Comparison of ENCODE assay signal across 2 cellular contexts in the genomic region with DNA sequence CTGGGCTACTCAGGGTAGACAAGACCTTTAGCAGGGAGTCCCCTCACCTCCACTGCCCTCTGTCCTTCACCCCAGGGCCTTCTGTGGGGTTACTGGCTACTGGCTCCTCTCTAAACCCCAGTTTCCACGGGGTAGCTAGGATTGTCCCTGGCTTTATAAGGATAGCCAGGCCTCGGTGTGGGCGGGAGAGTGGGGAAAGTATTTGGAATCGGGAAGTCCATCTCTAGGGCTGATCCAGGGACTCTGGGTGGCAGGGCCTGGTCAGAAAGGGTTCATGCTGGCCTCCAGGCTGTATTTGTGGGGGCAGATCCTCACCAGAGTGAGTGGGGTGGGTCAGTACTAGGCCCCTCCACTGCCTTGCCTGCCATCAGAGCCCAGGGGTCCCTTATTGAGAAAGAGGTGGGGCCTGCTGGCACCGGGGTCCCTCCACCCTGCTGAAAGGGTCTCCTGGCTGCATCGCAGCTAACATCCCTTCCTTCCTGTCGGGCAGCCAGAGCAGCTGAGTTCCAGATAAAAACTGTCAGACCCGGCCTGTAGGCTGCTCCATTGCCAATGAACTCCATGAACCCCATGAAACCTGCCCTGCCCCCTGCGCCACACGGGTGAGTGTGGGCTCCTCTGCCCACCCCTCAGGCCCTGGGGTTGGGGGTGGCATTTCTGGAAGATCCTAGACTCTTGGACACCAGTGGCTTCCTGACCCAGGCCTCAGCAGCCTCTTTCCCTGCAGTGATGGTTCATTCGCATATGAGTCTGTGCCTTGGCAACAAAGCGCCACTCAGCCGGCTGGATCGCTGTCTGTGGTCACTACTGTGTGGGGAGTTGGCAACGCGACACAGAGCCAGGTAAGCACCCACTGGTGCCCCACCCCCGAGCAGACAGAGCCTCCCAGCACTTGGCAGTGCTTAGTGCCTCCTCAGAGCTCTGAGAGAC.
TF ChIP-seq lines count a peak whose summit lies in the region.

No MANE protein-coding gene starts in this region.

TF ChIP-seq in HepG2, 621 proteins besides CTCF, POLR2A, EP300 and RAD21:
- TF ChIP-seq GTF3A (CRISPR knock-in tag; conservative IDR thresholded peaks at IDR 0.05) (no peak), ZNF790 (CRISPR knock-in tag; IDR thresholded peaks at IDR 0.05; ENCODE audit: borderline replicate concordance) (no peak), TBX2 (CRISPR knock-in tag; IDR thresholded peaks at IDR 0.05; ENCODE audit: borderline replicate concordance) (no peak), ZNF33B (CRISPR knock-in tag; IDR thresholded peaks at IDR 0.05) (no peak), NFE2L2 (IDR thresholded peaks at IDR 0.05; ENCODE audit: low read length) (no peak), AGO2 (optimal IDR thresholded peaks at IDR 0.05; ENCODE audit: low read depth, low read length) (peak; percentile 18)
- TF ChIP-seq, protein P1, sequence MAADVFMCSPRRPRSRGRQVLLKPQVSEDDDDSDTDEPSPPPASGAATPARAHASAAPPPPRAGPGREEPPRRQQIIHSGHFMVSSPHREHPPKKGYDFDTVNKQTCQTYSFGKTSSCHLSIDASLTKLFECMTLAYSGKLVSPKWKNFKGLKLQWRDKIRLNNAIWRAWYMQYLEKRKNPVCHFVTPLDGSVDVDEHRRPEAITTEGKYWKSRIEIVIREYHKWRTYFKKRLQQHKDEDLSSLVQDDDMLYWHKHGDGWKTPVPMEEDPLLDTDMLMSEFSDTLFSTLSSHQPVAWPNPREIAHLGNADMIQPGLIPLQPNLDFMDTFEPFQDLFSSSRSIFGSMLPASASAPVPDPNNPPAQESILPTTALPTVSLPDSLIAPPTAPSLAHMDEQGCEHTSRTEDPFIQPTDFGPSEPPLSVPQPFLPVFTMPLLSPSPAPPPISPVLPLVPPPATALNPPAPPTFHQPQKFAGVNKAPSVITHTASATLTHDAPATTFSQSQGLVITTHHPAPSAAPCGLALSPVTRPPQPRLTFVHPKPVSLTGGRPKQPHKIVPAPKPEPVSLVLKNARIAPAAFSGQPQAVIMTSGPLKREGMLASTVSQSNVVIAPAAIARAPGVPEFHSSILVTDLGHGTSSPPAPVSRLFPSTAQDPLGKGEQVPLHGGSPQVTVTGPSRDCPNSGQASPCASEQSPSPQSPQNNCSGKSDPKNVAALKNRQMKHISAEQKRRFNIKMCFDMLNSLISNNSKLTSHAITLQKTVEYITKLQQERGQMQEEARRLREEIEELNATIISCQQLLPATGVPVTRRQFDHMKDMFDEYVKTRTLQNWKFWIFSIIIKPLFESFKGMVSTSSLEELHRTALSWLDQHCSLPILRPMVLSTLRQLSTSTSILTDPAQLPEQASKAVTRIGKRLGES (CRISPR knock-in tag; IDR thresholded peaks at IDR 0.05; ENCODE audit: borderline replicate concordance), result no peak
- TF ChIP-seq, protein P2, sequence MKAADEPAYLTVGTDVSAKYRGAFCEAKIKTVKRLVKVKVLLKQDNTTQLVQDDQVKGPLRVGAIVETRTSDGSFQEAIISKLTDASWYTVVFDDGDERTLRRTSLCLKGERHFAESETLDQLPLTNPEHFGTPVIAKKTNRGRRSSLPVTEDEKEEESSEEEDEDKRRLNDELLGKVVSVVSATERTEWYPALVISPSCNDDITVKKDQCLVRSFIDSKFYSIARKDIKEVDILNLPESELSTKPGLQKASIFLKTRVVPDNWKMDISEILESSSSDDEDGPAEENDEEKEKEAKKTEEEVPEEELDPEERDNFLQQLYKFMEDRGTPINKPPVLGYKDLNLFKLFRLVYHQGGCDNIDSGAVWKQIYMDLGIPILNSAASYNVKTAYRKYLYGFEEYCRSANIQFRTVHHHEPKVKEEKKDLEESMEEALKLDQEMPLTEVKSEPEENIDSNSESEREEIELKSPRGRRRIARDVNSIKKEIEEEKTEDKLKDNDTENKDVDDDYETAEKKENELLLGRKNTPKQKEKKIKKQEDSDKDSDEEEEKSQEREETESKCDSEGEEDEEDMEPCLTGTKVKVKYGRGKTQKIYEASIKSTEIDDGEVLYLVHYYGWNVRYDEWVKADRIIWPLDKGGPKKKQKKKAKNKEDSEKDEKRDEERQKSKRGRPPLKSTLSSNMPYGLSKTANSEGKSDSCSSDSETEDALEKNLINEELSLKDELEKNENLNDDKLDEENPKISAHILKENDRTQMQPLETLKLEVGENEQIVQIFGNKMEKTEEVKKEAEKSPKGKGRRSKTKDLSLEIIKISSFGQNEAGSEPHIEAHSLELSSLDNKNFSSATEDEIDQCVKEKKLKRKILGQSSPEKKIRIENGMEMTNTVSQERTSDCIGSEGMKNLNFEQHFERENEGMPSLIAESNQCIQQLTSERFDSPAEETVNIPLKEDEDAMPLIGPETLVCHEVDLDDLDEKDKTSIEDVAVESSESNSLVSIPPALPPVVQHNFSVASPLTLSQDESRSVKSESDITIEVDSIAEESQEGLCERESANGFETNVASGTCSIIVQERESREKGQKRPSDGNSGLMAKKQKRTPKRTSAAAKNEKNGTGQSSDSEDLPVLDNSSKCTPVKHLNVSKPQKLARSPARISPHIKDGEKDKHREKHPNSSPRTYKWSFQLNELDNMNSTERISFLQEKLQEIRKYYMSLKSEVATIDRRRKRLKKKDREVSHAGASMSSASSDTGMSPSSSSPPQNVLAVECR (CRISPR knock-in tag; IDR thresholded peaks at IDR 0.05; ENCODE audit: borderline replicate concordance), result no peak

TF ChIP-seq in H1, 55 proteins besides CTCF, POLR2A, EP300 and RAD21:
- TF ChIP-seq NRF1 (IDR thresholded peaks at IDR 0.05; ENCODE audit: low read depth, low read length) (no peak), JUN (IDR thresholded peaks at IDR 0.05; ENCODE audit: low read depth, low read length) (no peak), MAFK (IDR thresholded peaks at IDR 0.05; ENCODE audit: low read depth, low read length) (no peak), TBP (IDR thresholded peaks at IDR 0.05; ENCODE audit: low read depth, low read length) (no peak)
- TF ChIP-seq, protein P3, sequence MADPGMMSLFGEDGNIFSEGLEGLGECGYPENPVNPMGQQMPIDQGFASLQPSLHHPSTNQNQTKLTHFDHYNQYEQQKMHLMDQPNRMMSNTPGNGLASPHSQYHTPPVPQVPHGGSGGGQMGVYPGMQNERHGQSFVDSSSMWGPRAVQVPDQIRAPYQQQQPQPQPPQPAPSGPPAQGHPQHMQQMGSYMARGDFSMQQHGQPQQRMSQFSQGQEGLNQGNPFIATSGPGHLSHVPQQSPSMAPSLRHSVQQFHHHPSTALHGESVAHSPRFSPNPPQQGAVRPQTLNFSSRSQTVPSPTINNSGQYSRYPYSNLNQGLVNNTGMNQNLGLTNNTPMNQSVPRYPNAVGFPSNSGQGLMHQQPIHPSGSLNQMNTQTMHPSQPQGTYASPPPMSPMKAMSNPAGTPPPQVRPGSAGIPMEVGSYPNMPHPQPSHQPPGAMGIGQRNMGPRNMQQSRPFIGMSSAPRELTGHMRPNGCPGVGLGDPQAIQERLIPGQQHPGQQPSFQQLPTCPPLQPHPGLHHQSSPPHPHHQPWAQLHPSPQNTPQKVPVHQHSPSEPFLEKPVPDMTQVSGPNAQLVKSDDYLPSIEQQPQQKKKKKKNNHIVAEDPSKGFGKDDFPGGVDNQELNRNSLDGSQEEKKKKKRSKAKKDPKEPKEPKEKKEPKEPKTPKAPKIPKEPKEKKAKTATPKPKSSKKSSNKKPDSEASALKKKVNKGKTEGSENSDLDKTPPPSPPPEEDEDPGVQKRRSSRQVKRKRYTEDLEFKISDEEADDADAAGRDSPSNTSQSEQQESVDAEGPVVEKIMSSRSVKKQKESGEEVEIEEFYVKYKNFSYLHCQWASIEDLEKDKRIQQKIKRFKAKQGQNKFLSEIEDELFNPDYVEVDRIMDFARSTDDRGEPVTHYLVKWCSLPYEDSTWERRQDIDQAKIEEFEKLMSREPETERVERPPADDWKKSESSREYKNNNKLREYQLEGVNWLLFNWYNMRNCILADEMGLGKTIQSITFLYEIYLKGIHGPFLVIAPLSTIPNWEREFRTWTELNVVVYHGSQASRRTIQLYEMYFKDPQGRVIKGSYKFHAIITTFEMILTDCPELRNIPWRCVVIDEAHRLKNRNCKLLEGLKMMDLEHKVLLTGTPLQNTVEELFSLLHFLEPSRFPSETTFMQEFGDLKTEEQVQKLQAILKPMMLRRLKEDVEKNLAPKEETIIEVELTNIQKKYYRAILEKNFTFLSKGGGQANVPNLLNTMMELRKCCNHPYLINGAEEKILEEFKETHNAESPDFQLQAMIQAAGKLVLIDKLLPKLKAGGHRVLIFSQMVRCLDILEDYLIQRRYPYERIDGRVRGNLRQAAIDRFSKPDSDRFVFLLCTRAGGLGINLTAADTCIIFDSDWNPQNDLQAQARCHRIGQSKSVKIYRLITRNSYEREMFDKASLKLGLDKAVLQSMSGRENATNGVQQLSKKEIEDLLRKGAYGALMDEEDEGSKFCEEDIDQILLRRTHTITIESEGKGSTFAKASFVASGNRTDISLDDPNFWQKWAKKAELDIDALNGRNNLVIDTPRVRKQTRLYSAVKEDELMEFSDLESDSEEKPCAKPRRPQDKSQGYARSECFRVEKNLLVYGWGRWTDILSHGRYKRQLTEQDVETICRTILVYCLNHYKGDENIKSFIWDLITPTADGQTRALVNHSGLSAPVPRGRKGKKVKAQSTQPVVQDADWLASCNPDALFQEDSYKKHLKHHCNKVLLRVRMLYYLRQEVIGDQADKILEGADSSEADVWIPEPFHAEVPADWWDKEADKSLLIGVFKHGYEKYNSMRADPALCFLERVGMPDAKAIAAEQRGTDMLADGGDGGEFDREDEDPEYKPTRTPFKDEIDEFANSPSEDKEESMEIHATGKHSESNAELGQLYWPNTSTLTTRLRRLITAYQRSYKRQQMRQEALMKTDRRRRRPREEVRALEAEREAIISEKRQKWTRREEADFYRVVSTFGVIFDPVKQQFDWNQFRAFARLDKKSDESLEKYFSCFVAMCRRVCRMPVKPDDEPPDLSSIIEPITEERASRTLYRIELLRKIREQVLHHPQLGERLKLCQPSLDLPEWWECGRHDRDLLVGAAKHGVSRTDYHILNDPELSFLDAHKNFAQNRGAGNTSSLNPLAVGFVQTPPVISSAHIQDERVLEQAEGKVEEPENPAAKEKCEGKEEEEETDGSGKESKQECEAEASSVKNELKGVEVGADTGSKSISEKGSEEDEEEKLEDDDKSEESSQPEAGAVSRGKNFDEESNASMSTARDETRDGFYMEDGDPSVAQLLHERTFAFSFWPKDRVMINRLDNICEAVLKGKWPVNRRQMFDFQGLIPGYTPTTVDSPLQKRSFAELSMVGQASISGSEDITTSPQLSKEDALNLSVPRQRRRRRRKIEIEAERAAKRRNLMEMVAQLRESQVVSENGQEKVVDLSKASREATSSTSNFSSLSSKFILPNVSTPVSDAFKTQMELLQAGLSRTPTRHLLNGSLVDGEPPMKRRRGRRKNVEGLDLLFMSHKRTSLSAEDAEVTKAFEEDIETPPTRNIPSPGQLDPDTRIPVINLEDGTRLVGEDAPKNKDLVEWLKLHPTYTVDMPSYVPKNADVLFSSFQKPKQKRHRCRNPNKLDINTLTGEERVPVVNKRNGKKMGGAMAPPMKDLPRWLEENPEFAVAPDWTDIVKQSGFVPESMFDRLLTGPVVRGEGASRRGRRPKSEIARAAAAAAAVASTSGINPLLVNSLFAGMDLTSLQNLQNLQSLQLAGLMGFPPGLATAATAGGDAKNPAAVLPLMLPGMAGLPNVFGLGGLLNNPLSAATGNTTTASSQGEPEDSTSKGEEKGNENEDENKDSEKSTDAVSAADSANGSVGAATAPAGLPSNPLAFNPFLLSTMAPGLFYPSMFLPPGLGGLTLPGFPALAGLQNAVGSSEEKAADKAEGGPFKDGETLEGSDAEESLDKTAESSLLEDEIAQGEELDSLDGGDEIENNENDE (IDR thresholded peaks at IDR 0.05; ENCODE audit: insufficient replicate concordance, low read length), result no peak
- TF ChIP-seq, protein P4, sequence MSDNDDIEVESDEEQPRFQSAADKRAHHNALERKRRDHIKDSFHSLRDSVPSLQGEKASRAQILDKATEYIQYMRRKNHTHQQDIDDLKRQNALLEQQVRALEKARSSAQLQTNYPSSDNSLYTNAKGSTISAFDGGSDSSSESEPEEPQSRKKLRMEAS (IDR thresholded peaks at IDR 0.05), result no peak
